In the genomic region with DNA sequence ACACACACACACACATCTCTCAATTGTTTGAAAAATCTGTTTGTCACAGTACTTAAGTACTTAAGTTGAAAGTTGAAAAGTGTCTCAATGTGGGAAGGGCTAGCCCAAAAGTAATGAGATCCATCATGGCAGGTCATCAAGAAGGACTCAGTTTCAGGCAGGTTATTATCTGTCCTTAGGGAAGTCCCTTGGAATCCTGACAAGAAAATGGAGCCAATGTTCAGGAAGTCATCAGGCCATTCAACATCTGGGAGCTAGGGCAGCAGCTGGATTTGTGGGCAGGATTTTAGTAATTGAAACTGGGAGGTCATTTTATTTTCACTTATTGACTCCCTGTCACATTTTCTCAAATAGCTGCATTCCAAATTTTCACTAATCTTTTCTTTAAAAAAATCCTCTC, we compare ENCODE assay signal across 15 cellular contexts. TPM values are rescaled to one million over a fixed set of nuclear protein-coding genes. Genes with fewer than 3 reads are reported as not detected.
DNase-seq lines count a peak whose midpoint lies in the region; ATAC-seq and TF ChIP-seq lines count a peak whose summit lies in the region.
"Had no signal": no experiment of that assay in that cellular context is flagged by ENCODE, and none has a peak within 500 bp of the region (broad histone marks: within the 10 kb centered on the region; RNA-seq: fewer than 3 reads in every experiment).

No MANE protein-coding gene starts in this region.

- peak overlapping the region; percentile 71 to 93 (median 92) for H3K27ac Mint-ChIP-seq in nephron
- H3K27ac Mint-ChIP-seq: activated naive CD4-positive, alpha-beta T cell treated with anti-CD3 and anti-CD28 coated beads for 36 hours; IgD-negative memory B cell; T-helper 2 cell treated with Interferon-gamma antibody and Interleukin-4, amounts not matched to agents 5 μg/mL and 100 μg/mL, for 36 hours had no signal

- intact Hi-C loops in A673 (cut with micrococcal nuclease; ENCODE audit: unreplicated experiment) = no loop called here

- TF ChIP-seq CTCF in A673 (conservative IDR thresholded peaks at IDR 0.05; ENCODE audit: low read depth, low read length) (no peak), RWPE2 (IDR thresholded peaks at IDR 0.05; ENCODE audit: poor library complexity, severe bottlenecking) (no peak), fibroblast of mammary gland (conservative IDR thresholded peaks at IDR 0.05; ENCODE audit: control insufficient read depth, insufficient read depth, low read depth, low read length) (no peak), nephron (IDR thresholded peaks at IDR 0.05; ENCODE audit: unreplicated experiment in 3 of 3) (no peak)

- DNase-seq in A673 (ENCODE audit: low spot score) (no peak), RWPE2 (ENCODE audit: low spot score) (no peak), fibroblast of mammary gland (ENCODE audit: low read depth) (peak; percentile 60), NCI-H345 (lab: John Stamatoyannopoulos, UW) (no peak), SW480 (ENCODE audit: low spot score) (no peak)
- no peak for DNase-seq in activated CD4-positive, alpha-beta T cell treated with anti-CD3 and anti-CD28 coated beads for 4 hours
- DNase-seq: activated naive CD4-positive, alpha-beta T cell treated with anti-CD3 and anti-CD28 coated beads for 36 hours; NCI-H82; stimulated activated CD4-positive, alpha-beta T cell treated with anti-CD3 and anti-CD28 coated beads, Interleukin-4, amount 100 ng/mL, for 4 hours; tibial artery had no signal

- no peaks in the 10 kb centered on the region for H3K27me3 ChIP-seq in A673 (replicated peaks; ENCODE audit: insufficient read depth, low read depth, low read length, poor library complexity)
- H3K27me3 ChIP-seq in RWPE2 (ENCODE audit: insufficient read depth, poor library complexity, severe bottlenecking) = no peaks in the 10 kb centered on the region
- H3K27me3 ChIP-seq: tibial artery had no signal

- peaks cover 3% of the 10 kb centered on the region for H3K9me3 Mint-ChIP-seq in nephron
- H3K9me3 Mint-ChIP-seq: activated naive CD4-positive, alpha-beta T cell treated with anti-CD3 and anti-CD28 coated beads for 36 hours; neural crest cell; T-helper 2 cell treated with Interferon-gamma antibody and Interleukin-4, amounts not matched to agents 5 μg/mL and 100 μg/mL, for 36 hours had no signal

- ATAC-seq in RWPE2 (ENCODE audit: low read depth) = no peak
- no peak for ATAC-seq in HG03095 (IDR thresholded peaks at IDR 0.05; ENCODE audit: unreplicated experiment)

- H3K9me3 ChIP-seq in A673 (ENCODE audit: low read depth, low read length, poor library complexity, severe bottlenecking) = no peaks in the 10 kb centered on the region
- no peaks in the 10 kb centered on the region for H3K9me3 ChIP-seq in RWPE2 (ENCODE audit: severe bottlenecking)
- H3K9me3 ChIP-seq: tibial artery had no signal

- H3K27ac ChIP-seq in A673 (ENCODE audit: low read depth, low read length, poor library complexity, severe bottlenecking) = peak overlapping the region; percentile 52
- peak overlapping the region; percentile 40 for H3K27ac ChIP-seq in RWPE2 (ENCODE audit: poor library complexity, severe bottlenecking)
- H3K27ac ChIP-seq: tibial artery had no signal

- H3K4me1 ChIP-seq in A673 (ENCODE audit: insufficient read depth, low read length, poor library complexity, severe bottlenecking) = peaks cover 21% of the 10 kb centered on the region
- H3K4me1 ChIP-seq in RWPE2 (ENCODE audit: insufficient read depth, poor library complexity, severe bottlenecking) = peaks cover 15% of the 10 kb centered on the region

- H3K36me3 ChIP-seq in A673 (ENCODE audit: insufficient read depth, low read length, poor library complexity, severe bottlenecking) (no peaks in the 10 kb centered on the region), RWPE2 (ENCODE audit: low read depth) (no peaks in the 10 kb centered on the region)

- peaks cover 6% of the 10 kb centered on the region for H3K36me3 Mint-ChIP-seq in nephron (ENCODE audit: low read depth)
- H3K36me3 Mint-ChIP-seq: IgD-negative memory B cell had no signal

- POLR2A ChIA-PET in A673 (lab: Charles Lee; ENCODE audit: low non-redundant PET) = no interaction called here

- H3K27me3 Mint-ChIP-seq in nephron (ENCODE audit: low read depth) = no peaks in the 10 kb centered on the region

- H3K4me3 ChIP-seq in A673 (ENCODE audit: low read depth, low read length, poor library complexity, severe bottlenecking) (no peak overlapping the region), RWPE2 (ENCODE audit: severe bottlenecking) (no peak overlapping the region), fibroblast of mammary gland (ENCODE audit: control insufficient read depth, low read depth, low read length) (no peak overlapping the region)
- H3K4me3 ChIP-seq: tibial artery had no signal

- CTCF ChIA-PET in A673 (lab: Charles Lee) = interaction anchor here (0.8 kb wide), 1 partner anchor 786 kb away, joined by 3 read pairs; no protein-coding TSS in a partner anchor

- H3K4me1 Mint-ChIP-seq in nephron = peaks cover 39% of the 10 kb centered on the region
- H3K4me1 Mint-ChIP-seq: IgD-negative memory B cell had no signal

- no TSS peak for BruUV-seq in A673 (replicated peaks; lab: Mats Ljungman, UMichigan)

- H3K4me3 Mint-ChIP-seq in nephron = peak overlapping the region in 1 of 3 experiments; percentile 23
- H3K4me3 Mint-ChIP-seq: activated naive CD4-positive, alpha-beta T cell treated with anti-CD3 and anti-CD28 coated beads for 36 hours; IgD-negative memory B cell; neural crest cell; T-helper 2 cell treated with Interferon-gamma antibody and Interleukin-4, amounts not matched to agents 5 μg/mL and 100 μg/mL, for 36 hours had no signal

RNA-seq across cellular contexts. Expression of a gene that starts 56.1 kb away (rescaled TPM):
- 2.1 and 2.8 TPM in 2 replicates for total RNA-seq in A673 (2021)
- total RNA-seq: activated naive CD4-positive, alpha-beta T cell treated with anti-CD3 and anti-CD28 coated beads for 36 hours had no signal
